24 cellular contexts compared by ENCODE assay signal in genomic region chr2:80506563-80506962, GRCh38.
"Had no signal": no experiment of that assay in that cellular context is flagged by ENCODE, and none has a peak within 500 bp of the region (broad histone marks: within the 10 kb centered on the region; RNA-seq: fewer than 3 reads in every experiment).

No MANE protein-coding gene starts in this region.

- FAIRE-seq: endometrium, keratinocyte, small intestine, urothelium cell line had no signal

- H3K4me3 Mint-ChIP-seq: effector memory CD8-positive, alpha-beta T cell; immature natural killer cell; natural killer cell; neural progenitor cell; stimulated activated naive B cell treated with anti-CD40 and anti-IgM and Interleukin-4, amounts not matched to agents 10 μg/mL and 1 μg/mL and 100 μg/mL, for 72 hours; stimulated activated naive CD8-positive, alpha-beta T cell treated with anti-CD3 and anti-CD28 coated beads, Interleukin-15, Interleukin-2, amounts not matched to agents 100 ng/mL and 50 ng/mL, for 24 hours had no signal

- H3K4me1 Mint-ChIP-seq: immature natural killer cell; natural killer cell; stimulated activated naive B cell treated with anti-CD40 and anti-IgM and Interleukin-4, amounts not matched to agents 10 μg/mL and 1 μg/mL and 100 μg/mL, for 72 hours had no signal

- DNase-seq: cortex of kidney; effector memory CD8-positive, alpha-beta T cell; erythroblast; esophagus squamous epithelium; foreskin melanocyte; glutamatergic neuron; heart right ventricle; hippocampal formation; immature natural killer cell; left ventricle myocardium superior; lower lobe of right lung; natural killer cell; right lobe of liver; small intestine; stimulated activated CD4-positive, alpha-beta T cell treated with anti-CD3 and anti-CD28 coated beads, Interleukin-15, amount 100 ng/mL, for 24 hours; stimulated activated CD4-positive, alpha-beta T cell treated with anti-CD3 and anti-CD28 coated beads, Interleukin-2, amount 100 ng/mL, for 48 hours; stimulated activated naive B cell treated with anti-CD40 and anti-IgM and Interleukin-4, amounts not matched to agents 10 μg/mL and 1 μg/mL and 100 μg/mL, for 72 hours; upper lobe of left lung had no signal

- H3K27ac Mint-ChIP-seq: effector memory CD8-positive, alpha-beta T cell; immature natural killer cell; natural killer cell; neural progenitor cell; progenitor cell of endocrine pancreas; stimulated activated naive B cell treated with anti-CD40 and anti-IgM and Interleukin-4, amounts not matched to agents 10 μg/mL and 1 μg/mL and 100 μg/mL, for 72 hours; stimulated activated naive CD8-positive, alpha-beta T cell treated with anti-CD3 and anti-CD28 coated beads, Interleukin-15, Interleukin-2, amounts not matched to agents 100 ng/mL and 50 ng/mL, for 24 hours had no signal

- ATAC-seq: effector memory CD8-positive, alpha-beta T cell; heart right ventricle; left ventricle myocardium superior; lower lobe of right lung; natural killer cell; right lobe of liver; stimulated activated naive B cell treated with anti-CD40 and anti-IgM and Interleukin-4, amounts not matched to agents 10 μg/mL and 1 μg/mL and 100 μg/mL, for 72 hours had no signal

- H3K36me3 Mint-ChIP-seq: immature natural killer cell; natural killer cell; neural progenitor cell; stimulated activated naive B cell treated with anti-CD40 and anti-IgM and Interleukin-4, amounts not matched to agents 10 μg/mL and 1 μg/mL and 100 μg/mL, for 72 hours had no signal

- H3K27me3 Mint-ChIP-seq: effector memory CD8-positive, alpha-beta T cell; progenitor cell of endocrine pancreas; stimulated activated naive B cell treated with anti-CD40 and anti-IgM and Interleukin-4, amounts not matched to agents 10 μg/mL and 1 μg/mL and 100 μg/mL, for 72 hours; stimulated activated naive CD8-positive, alpha-beta T cell treated with anti-CD3 and anti-CD28 coated beads, Interleukin-15, Interleukin-2, amounts not matched to agents 100 ng/mL and 50 ng/mL, for 24 hours had no signal

- H3K9me3 Mint-ChIP-seq: neural progenitor cell had no signal
